In the genomic region with DNA sequence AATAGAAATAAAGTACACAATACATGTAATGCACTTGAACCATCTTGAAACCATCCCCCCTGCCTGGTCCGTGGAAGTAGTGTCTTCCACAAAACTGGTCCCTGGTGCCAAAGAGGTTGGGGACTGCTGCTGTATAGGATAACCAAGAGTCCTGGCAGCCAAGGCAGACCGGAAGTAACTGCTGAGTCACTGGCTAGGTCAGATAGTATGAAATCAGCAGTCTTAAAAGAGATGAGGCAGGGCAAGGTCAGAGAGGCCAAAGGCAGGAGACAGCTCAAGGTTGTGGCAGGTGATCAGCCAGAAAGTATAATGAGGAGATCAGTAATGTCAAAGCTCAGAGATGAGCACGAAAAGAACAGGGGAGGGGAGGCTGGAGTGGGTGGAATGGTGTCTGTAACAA, we compare ENCODE assay signal across 10 cellular contexts.
DNase-seq lines count a peak whose midpoint lies in the region; ATAC-seq, FAIRE-seq and TF ChIP-seq lines count a peak whose summit lies in the region.
"Had no signal": no experiment of that assay in that cellular context is flagged by ENCODE, and none has a peak within 500 bp of the region (broad histone marks: within the 10 kb centered on the region; RNA-seq: fewer than 3 reads in every experiment).

No MANE protein-coding gene starts in this region.

- H3K9me3 Mint-ChIP-seq in stimulated activated naive CD8-positive, alpha-beta T cell treated with anti-CD3 and anti-CD28 coated beads, Interleukin-15, amount 100 ng/mL, for 72 hours: no peaks in the 10 kb centered on the region
- H3K9me3 Mint-ChIP-seq: activated T-cell treated with anti-CD3 and anti-CD28 coated beads, Interleukin-2, amount 50 U/mL, for 72 hours had no signal

- FAIRE-seq in frontal cortex (lab: Jason Lieb, UNC): no peak

- TF ChIP-seq CTCF in RWPE1 (conservative IDR thresholded peaks at IDR 0.05; ENCODE audit: low read depth): no peak

- H3K4me1 Mint-ChIP-seq in stimulated activated naive CD8-positive, alpha-beta T cell treated with anti-CD3 and anti-CD28 coated beads, Interleukin-15, amount 100 ng/mL, for 72 hours: no peaks in the 10 kb centered on the region

- peaks cover 14% of the 10 kb centered on the region for H3K27me3 Mint-ChIP-seq in stimulated activated naive CD8-positive, alpha-beta T cell treated with anti-CD3 and anti-CD28 coated beads, Interleukin-15, amount 100 ng/mL, for 72 hours

- CTCF ChIA-PET in RWPE1 (lab: Yijun Ruan, JAX): interaction anchor here (0.6 to 0.7 kb wide), 2 partner anchors 121 to 149 kb away, joined by 3 read pairs; no protein-coding TSS in a partner anchor

- no peak overlapping the region for H3K4me3 Mint-ChIP-seq in stimulated activated naive CD8-positive, alpha-beta T cell treated with anti-CD3 and anti-CD28 coated beads, Interleukin-15, amount 100 ng/mL, for 72 hours
- H3K4me3 Mint-ChIP-seq: activated T-cell treated with anti-CD3 and anti-CD28 coated beads, Interleukin-2, amount 50 U/mL, for 72 hours had no signal

- ATAC-seq in HG03039 (IDR thresholded peaks at IDR 0.05; ENCODE audit: unreplicated experiment): peak; percentile 48
- ATAC-seq in stimulated activated naive CD8-positive, alpha-beta T cell treated with anti-CD3 and anti-CD28 coated beads, Interleukin-15, amount 100 ng/mL, for 72 hours: no peak
- ATAC-seq: activated T-cell treated with anti-CD3 and anti-CD28 coated beads, Interleukin-2, amount 50 U/mL, for 72 hours had no signal

- DNase-seq in Daoy (ENCODE audit: low read depth) (peak; percentile 62), RWPE1 (ENCODE audit: low spot score) (peak; percentile 17), iris pigment epithelial cell (ENCODE audit: low read depth) (peak; percentile 41), frontal cortex (ENCODE audit: low spot score in 2 of 2) (no peak), NCI-H526 treated with DMSO at 0.1 percent for 48 hours (lab: John Stamatoyannopoulos, UW) (no peak)
- DNase-seq in stimulated activated naive CD8-positive, alpha-beta T cell treated with anti-CD3 and anti-CD28 coated beads, Interleukin-15, amount 100 ng/mL, for 72 hours: no peak
- DNase-seq in stimulated activated CD4-positive, alpha-beta T cell treated with anti-CD3 and anti-CD28 coated beads, Interleukin-2, amount 100 ng/mL, for 24 hours: no peak
- DNase-seq: activated T-cell treated with anti-CD3 and anti-CD28 coated beads, Interleukin-2, amount 50 U/mL, for 72 hours had no signal

- POLR2A ChIA-PET in RWPE1 (lab: Yijun Ruan, JAX; ENCODE audit: low non-redundant PET): no interaction called here

- no peak overlapping the region for H3K27ac Mint-ChIP-seq in stimulated activated naive CD8-positive, alpha-beta T cell treated with anti-CD3 and anti-CD28 coated beads, Interleukin-15, amount 100 ng/mL, for 72 hours
- H3K27ac Mint-ChIP-seq: activated T-cell treated with anti-CD3 and anti-CD28 coated beads, Interleukin-2, amount 50 U/mL, for 72 hours had no signal

- H3K27ac ChIP-seq in RWPE1: no peak overlapping the region
- H3K27ac ChIP-seq: gastrocnemius medialis had no signal

Comparison
In these comparisons a context has a peak if more than half of its experiments do, and no peak if none do; other contexts are left out.
1. DNase-seq: peak in Daoy (single experiment), RWPE1 (single experiment) and iris pigment epithelial cell (single experiment); none in stimulated activated naive CD8-positive, alpha-beta T cell treated with anti-CD3 and anti-CD28 coated beads, Interleukin-15, amount 100 ng/mL, for 72 hours (0 of 2), stimulated activated CD4-positive, alpha-beta T cell treated with anti-CD3 and anti-CD28 coated beads, Interleukin-2, amount 100 ng/mL, for 24 hours (0 of 2), frontal cortex (0 of 2) and NCI-H526 treated with DMSO at 0.1 percent for 48 hours (single experiment).